8 cellular contexts compared by ENCODE assay signal in genomic region chr4:106315476-106315967, GRCh38. TPM values are rescaled to one million over a fixed set of nuclear protein-coding genes. Genes with fewer than 3 reads are reported as not detected.
A peak's percentile ranks its signal among the peaks of the same experiment; 100 is the strongest.
DNase-seq lines count a peak whose midpoint lies in the region; ATAC-seq, FAIRE-seq and TF ChIP-seq lines count a peak whose summit lies in the region.

No MANE protein-coding gene starts in this region.

- intact Hi-C loops in CD8-positive, alpha-beta T cell (cut with DNase I, micrococcal nuclease), result loop anchor here (5.0 to 10.0 kb wide), 7 partner anchors 608 to 1677 kb away; partner anchors contain the start of genes GSTCD (in 2 of the 2), INTS12 (in 2 of the 2), CYP2U1 (in 1 of the 2) and PPA2 (in 1 of the 2)

- H3K4me3 Mint-ChIP-seq in CD8-positive, alpha-beta T cell, result no peak overlapping the region
- H3K4me3 Mint-ChIP-seq in naive B cell, result no peak overlapping the region

- ATAC-seq in CD8-positive, alpha-beta T cell, result peak; percentile 31
- ATAC-seq in GM19043 (IDR thresholded peaks at IDR 0.05; ENCODE audit: low read depth, unreplicated experiment), result peak; percentile 16
- peak; percentile 26 for ATAC-seq in HG03280 (IDR thresholded peaks at IDR 0.05; ENCODE audit: unreplicated experiment)
- peak; percentile 77 for ATAC-seq in RWPE2 (ENCODE audit: low read depth)
- peak; percentile 11 to 20 for ATAC-seq in naive B cell (ENCODE audit: low read depth in 2 of 2)

- H3K4me1 Mint-ChIP-seq in CD8-positive, alpha-beta T cell (ENCODE audit: low read depth), result peaks cover 48% of the 10 kb centered on the region
- H3K4me1 Mint-ChIP-seq in naive B cell, result peaks cover 22 to 25% (median 25%) of the 10 kb centered on the region in 3 donors

- H3K27ac ChIP-seq in CD8-positive, alpha-beta T cell (ENCODE audit: low read depth, low read length), result peak overlapping the region; percentile 89
- H3K27ac ChIP-seq in RWPE2 (ENCODE audit: poor library complexity, severe bottlenecking), result peak overlapping the region; percentile 79
- H3K27ac ChIP-seq in effector memory CD4-positive, alpha-beta T cell (ENCODE audit: insufficient read depth, low read length, poor library complexity, severe bottlenecking), result peak overlapping the region; percentile 96

- CTCF ChIA-PET in CD8-positive, alpha-beta T cell (lab: Charles Lee), result no interaction called here
- CTCF ChIA-PET in GM10248 (lab: Yijun Ruan, JAX), result interaction anchor here (1.0 kb wide), 1 partner anchor 13 kb away, joined by 4 read pairs; no protein-coding TSS in a partner anchor

- no peak for TF ChIP-seq CTCF in CD8-positive, alpha-beta T cell (IDR thresholded peaks at IDR 0.05)
- no peak for TF ChIP-seq CTCF in RWPE2 (IDR thresholded peaks at IDR 0.05; ENCODE audit: poor library complexity, severe bottlenecking)
- TF ChIP-seq CTCF in GM10248 (IDR thresholded peaks at IDR 0.05; ENCODE audit: control extremely low read depth, extremely low read depth, low read depth, missing control alignments), result no peak

- DNase-seq in CD8-positive, alpha-beta T cell, result peak in 3 of 7 experiments; percentile 38 to 44 (median 41)
- DNase-seq in RWPE2 (ENCODE audit: low spot score) (peak; percentile 71), naive B cell (no peak), urothelium cell line (ENCODE audit: low spot score) (peak; percentile 12), GM10248 (ENCODE audit: extremely low spot score) (no peak)
- DNase-seq in effector memory CD4-positive, alpha-beta T cell, result peak in 1 of 3 donors; percentile 19

- peak overlapping the region; percentile 72 for H3K4me3 ChIP-seq in CD8-positive, alpha-beta T cell (ENCODE audit: low read depth, low read length)
- peak overlapping the region; percentile 80 for H3K4me3 ChIP-seq in RWPE2 (ENCODE audit: severe bottlenecking)
- peak overlapping the region; percentile 65 for H3K4me3 ChIP-seq in effector memory CD4-positive, alpha-beta T cell (ENCODE audit: insufficient read depth, low read depth, low read length, poor library complexity, severe bottlenecking)

- no peaks in the 10 kb centered on the region for H3K27me3 ChIP-seq in CD8-positive, alpha-beta T cell (ENCODE audit: insufficient read depth, low read length)
- H3K27me3 ChIP-seq in RWPE2 (ENCODE audit: insufficient read depth, poor library complexity, severe bottlenecking), result no peaks in the 10 kb centered on the region
- H3K27me3 ChIP-seq in effector memory CD4-positive, alpha-beta T cell (replicated peaks; ENCODE audit: control insufficient read depth, insufficient read depth, low read length, poor library complexity, severe bottlenecking), result no peaks in the 10 kb centered on the region

- H3K9me3 ChIP-seq in CD8-positive, alpha-beta T cell (ENCODE audit: low read length), result no peaks in the 10 kb centered on the region
- H3K9me3 ChIP-seq in RWPE2 (ENCODE audit: severe bottlenecking), result no peaks in the 10 kb centered on the region
- no peaks in the 10 kb centered on the region for H3K9me3 ChIP-seq in effector memory CD4-positive, alpha-beta T cell (ENCODE audit: control insufficient read depth, low read length)

- no peak for FAIRE-seq in urothelium cell line (lab: Jason Lieb, UNC)

- no peak overlapping the region for H3K27ac Mint-ChIP-seq in CD8-positive, alpha-beta T cell
- H3K27ac Mint-ChIP-seq in naive B cell, result no peak overlapping the region

- H3K36me3 Mint-ChIP-seq in CD8-positive, alpha-beta T cell, result peaks cover 11% of the 10 kb centered on the region
- peaks cover 0 to 6% of the 10 kb centered on the region in 2 donors for H3K36me3 Mint-ChIP-seq in naive B cell

- H3K9me3 Mint-ChIP-seq in CD8-positive, alpha-beta T cell, result no peaks in the 10 kb centered on the region
- no peaks in the 10 kb centered on the region for H3K9me3 Mint-ChIP-seq in naive B cell

- H3K27me3 Mint-ChIP-seq in CD8-positive, alpha-beta T cell (ENCODE audit: low read depth), result no peaks in the 10 kb centered on the region
- H3K27me3 Mint-ChIP-seq in naive B cell, result no peaks in the 10 kb centered on the region

- H3K36me3 ChIP-seq in CD8-positive, alpha-beta T cell (ENCODE audit: insufficient read depth, low read length), result no peaks in the 10 kb centered on the region
- peaks cover 19% of the 10 kb centered on the region for H3K36me3 ChIP-seq in RWPE2 (ENCODE audit: low read depth)
- H3K36me3 ChIP-seq in effector memory CD4-positive, alpha-beta T cell (ENCODE audit: control insufficient read depth, insufficient read depth, low read length), result no peaks in the 10 kb centered on the region

- POLR2A ChIA-PET in CD8-positive, alpha-beta T cell (lab: Charles Lee), result interaction anchor here (0.6 to 1.9 kb wide), 5 partner anchors 9 to 841 kb away, joined by 3 to 11 read pairs (median 3); partner anchors contain the start of gene PPA2
- POLR2A ChIA-PET in GM10248 (lab: Yijun Ruan, JAX), result interaction anchor here (0.8 to 0.9 kb wide), 2 partner anchors 10 to 15 kb away, joined by 5 to 9 read pairs; no protein-coding TSS in a partner anchor

- H3K4me1 ChIP-seq in CD8-positive, alpha-beta T cell (ENCODE audit: insufficient read depth, low read length), result peaks cover 19% of the 10 kb centered on the region
- H3K4me1 ChIP-seq in RWPE2 (ENCODE audit: insufficient read depth, poor library complexity, severe bottlenecking), result peaks cover 21% of the 10 kb centered on the region
- H3K4me1 ChIP-seq in effector memory CD4-positive, alpha-beta T cell (ENCODE audit: control insufficient read depth, insufficient read depth, low read length, poor library complexity, severe bottlenecking), result peaks cover 23% of the 10 kb centered on the region

RNA-seq across cellular contexts. Expression of gene TBCK, which starts 0.5 kb away (rescaled TPM):
- total RNA-seq in CD8-positive, alpha-beta T cell, result 10 to 100 TPM; 17.4 to 20.4 TPM
- polyA plus RNA-seq in naive B cell (ENCODE audit: low read depth in 6 of 6), result 10 to 100 TPM; 11.3 to 34.9 (median 22.2) TPM

RNA-seq across cellular contexts. Expression of gene AIMP1, which starts 0.8 kb away (rescaled TPM):
- total RNA-seq in CD8-positive, alpha-beta T cell, result 10 to 100 TPM; 69.3 to 79.2 TPM
- 10 to 100 TPM; 72.7 to 91.3 (median 79.5) TPM for polyA plus RNA-seq in naive B cell (ENCODE audit: low read depth in 6 of 6)

RNA-seq across cellular contexts. Expression of gene GIMD1, which starts 53.1 kb away (rescaled TPM):
- total RNA-seq in CD8-positive, alpha-beta T cell, result not detected
- polyA plus RNA-seq in naive B cell (ENCODE audit: low read depth in 6 of 6), result not detected

Comparison
In these comparisons a context has a peak if more than half of its experiments do, and no peak if none do; other contexts are left out.
1. ATAC-seq: peak in every context shown above with its lines; median percentile 77 in RWPE2; 31 in CD8-positive, alpha-beta T cell; 26 in HG03280; 16 in GM19043; 16 in naive B cell.
2. DNase-seq: peak in RWPE2 (single experiment) and urothelium cell line (single experiment); none in naive B cell (single experiment) and GM10248 (single experiment).
3. Peak in every context shown above with its lines, with median percentiles within 50 percentile points of each other: H3K27ac ChIP-seq and H3K4me3 ChIP-seq.